ENCODE assay signal across 7 cellular contexts in the genomic region with DNA sequence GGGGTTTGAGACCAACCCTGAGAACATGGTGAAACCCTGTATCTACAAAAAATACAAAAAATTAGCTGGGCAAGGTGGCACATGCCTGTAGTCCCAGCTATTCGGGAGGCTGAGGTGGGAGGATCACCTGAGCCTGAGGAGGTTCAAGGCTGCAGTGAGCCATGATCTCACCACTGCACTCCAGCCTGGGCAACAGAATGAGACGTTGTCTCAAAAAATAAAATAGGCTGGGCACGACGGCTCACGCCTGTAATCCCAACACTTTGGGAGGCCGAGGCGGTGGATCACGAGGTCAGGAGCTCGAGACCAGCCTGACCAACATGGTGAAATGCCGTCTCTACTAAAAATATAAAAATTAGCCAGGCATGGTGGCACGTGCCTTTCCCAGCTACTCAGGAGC. TPM values are rescaled to one million over a fixed set of nuclear protein-coding genes. Genes with fewer than 3 reads are reported as not detected.
"Had no signal": no experiment of that assay in that cellular context is flagged by ENCODE, and none has a peak within 500 bp of the region (broad histone marks: within the 10 kb centered on the region; RNA-seq: fewer than 3 reads in every experiment).

No MANE protein-coding gene starts in this region.

RNA-seq across cellular contexts. Expression of a gene that starts 18.7 kb away (rescaled TPM):
- total RNA-seq: GM23248, GM23338, H1, H4, H7, H9, HFFc6 had no signal
- polyA plus RNA-seq: GM23248, GM23338, H1 had no signal

RNA-seq across cellular contexts. Expression of a gene that starts 32.1 kb away (rescaled TPM):
- total RNA-seq: GM23248, H1, H4, H7 had no signal
- polyA plus RNA-seq: GM23248 had no signal

RNA-seq across cellular contexts. Expression of a gene that starts 49.5 kb away (rescaled TPM):
- total RNA-seq: GM23338, H1, H9 had no signal
- polyA plus RNA-seq: GM23338 had no signal
